ENCODE assay signal across 8 cellular contexts in genomic region chr2:191677091-191677645, GRCh38. TPM values are rescaled to one million over a fixed set of nuclear protein-coding genes. Genes with fewer than 3 reads are reported as not detected.
A peak's percentile ranks its signal among the peaks of the same experiment; 100 is the strongest.
DNase-seq lines count a peak whose midpoint lies in the region; ATAC-seq, FAIRE-seq and TF ChIP-seq lines count a peak whose summit lies in the region.

No MANE protein-coding gene starts in this region.

- H3K36me3 Mint-ChIP-seq in activated CD8-positive, alpha-beta memory T cell treated with anti-CD3 and anti-CD28 coated beads, Interleukin-2, amount 10 ng/mL, durations not matched to agents 7 days and 5 days: peaks cover 29% of the 10 kb centered on the region

- H3K27ac ChIP-seq in pancreas: peak overlapping the region; percentile 87 to 99 (median 98)

- CTCF ChIA-PET in activated CD8-positive, alpha-beta memory T cell treated with anti-CD3 and anti-CD28 coated beads, Interleukin-2, amount 10 ng/mL, durations not matched to agents 7 days and 5 days (lab: Charles Lee): interaction anchor here (0.7 to 1.9 kb wide), 8 partner anchors 10 to 1915 kb away, joined by 3 to 6 read pairs (median 3); partner anchors contain the start of gene OSGEPL1

- H3K4me3 ChIP-seq in pancreas: peak overlapping the region; percentile 35 to 66 (median 44)

- peak overlapping the region; percentile 100 for H3K4me3 Mint-ChIP-seq in activated CD8-positive, alpha-beta memory T cell treated with anti-CD3 and anti-CD28 coated beads, Interleukin-2, amount 10 ng/mL, durations not matched to agents 7 days and 5 days

- no peak for FAIRE-seq in pancreas (lab: Jason Lieb, UNC)

- H3K36me3 ChIP-seq in pancreas: no peaks in the 10 kb centered on the region

- no peaks in the 10 kb centered on the region for H3K9me3 ChIP-seq in pancreas

- peak; percentile 83 for DNase-seq in activated CD8-positive, alpha-beta memory T cell treated with anti-CD3 and anti-CD28 coated beads, Interleukin-2, amount 10 ng/mL, durations not matched to agents 7 days and 5 days
- DNase-seq in activated CD8-positive, alpha-beta memory T cell treated with anti-CD3 and anti-CD28 coated beads for 24 hours: no peak
- DNase-seq in NCI-H748 treated with DMSO at 0.1 percent for 48 hours (lab: John Stamatoyannopoulos, UW): peak; percentile 29
- peak; percentile 23 for DNase-seq in activated T-helper 9 cell treated with anti-CD3 and anti-CD28 coated beads, Interleukin-2, amount 50 U/mL, for 16 hours (ENCODE audit: low read depth)
- peak; percentile 37 for DNase-seq in Right ventricle myocardium inferior (ENCODE audit: missing footprints)
- DNase-seq in pancreas: peak in 2 of 6 donors; percentile 65 to 69
- no peak for DNase-seq in cerebellar cortex (ENCODE audit: low spot score)

- H3K27me3 ChIP-seq in pancreas: no peaks in the 10 kb centered on the region

- H3K4me1 Mint-ChIP-seq in activated CD8-positive, alpha-beta memory T cell treated with anti-CD3 and anti-CD28 coated beads, Interleukin-2, amount 10 ng/mL, durations not matched to agents 7 days and 5 days: peaks cover 43% of the 10 kb centered on the region

- peak; percentile 28 for ATAC-seq in activated CD8-positive, alpha-beta memory T cell treated with anti-CD3 and anti-CD28 coated beads, Interleukin-2, amount 10 ng/mL, durations not matched to agents 7 days and 5 days
- ATAC-seq in HG02840 (IDR thresholded peaks at IDR 0.05; ENCODE audit: low FRiP score, unreplicated experiment) (peak; percentile 18), Right ventricle myocardium inferior (peak; percentile 32), pancreas (peak; percentile 35 to 69 (median 58))

- peaks cover 0 to 15% (median 9%) of the 10 kb centered on the region in 3 donors for H3K4me1 ChIP-seq in pancreas

- peak overlapping the region; percentile 100 for H3K27ac Mint-ChIP-seq in activated CD8-positive, alpha-beta memory T cell treated with anti-CD3 and anti-CD28 coated beads, Interleukin-2, amount 10 ng/mL, durations not matched to agents 7 days and 5 days

- no peaks in the 10 kb centered on the region for H3K9me3 Mint-ChIP-seq in activated CD8-positive, alpha-beta memory T cell treated with anti-CD3 and anti-CD28 coated beads, Interleukin-2, amount 10 ng/mL, durations not matched to agents 7 days and 5 days (ENCODE audit: low read depth)

- intact Hi-C loops in Right ventricle myocardium inferior (cut with DNase I): loop anchor here (10.0 kb wide), 1 partner anchor 662 kb away; the partner anchor contains the start of gene STAT1
- intact Hi-C loops in pancreas (cut with DNase I): no loop called here

- TF ChIP-seq CTCF in pancreas (IDR thresholded peaks at IDR 0.05): no peak

- no peaks in the 10 kb centered on the region for H3K27me3 Mint-ChIP-seq in activated CD8-positive, alpha-beta memory T cell treated with anti-CD3 and anti-CD28 coated beads, Interleukin-2, amount 10 ng/mL, durations not matched to agents 7 days and 5 days

- 2 to 3% methylated on average over 6 of the region's 6 CpGs for WGBS in pancreas, 2 donors

RNA-seq across cellular contexts. Expression of gene NABP1, which starts 0.8 kb away (rescaled TPM):
- 10 to 100 TPM; 49.2 to 52.3 TPM for total RNA-seq in activated CD8-positive, alpha-beta memory T cell treated with anti-CD3 and anti-CD28 coated beads, Interleukin-2, amount 10 ng/mL, durations not matched to agents 7 days and 5 days
- 5.1 TPM for total RNA-seq in Right ventricle myocardium inferior
- 10 to 100 TPM in 2 of 6 donors, 1 to 10 TPM in 4; 2.9 to 12.8 (median 6.2) TPM for total RNA-seq in pancreas
- polyA plus RNA-seq in pancreas: 1 to 10 TPM; 4.3 to 5.0 TPM

Comparison
In these comparisons a context has a peak if more than half of its experiments do, and no peak if none do; other contexts are left out.
1. DNase-seq: peak in activated CD8-positive, alpha-beta memory T cell treated with anti-CD3 and anti-CD28 coated beads, Interleukin-2, amount 10 ng/mL, durations not matched to agents 7 days and 5 days (single experiment), NCI-H748 treated with DMSO at 0.1 percent for 48 hours (single experiment), activated T-helper 9 cell treated with anti-CD3 and anti-CD28 coated beads, Interleukin-2, amount 50 U/mL, for 16 hours (single experiment) and Right ventricle myocardium inferior (single experiment); none in activated CD8-positive, alpha-beta memory T cell treated with anti-CD3 and anti-CD28 coated beads for 24 hours (single experiment) and cerebellar cortex (single experiment).
2. Peak in every context shown above with its lines, with median percentiles within 50 percentile points of each other: ATAC-seq.